ENCODE assay signal across 24 cellular contexts in genomic region chr10:118042336-118042735, GRCh38. TPM values are rescaled to one million over a fixed set of nuclear protein-coding genes. Genes with fewer than 3 reads are reported as not detected.
DNase-seq lines count a peak whose midpoint lies in the region; ATAC-seq and TF ChIP-seq lines count a peak whose summit lies in the region.
"Had no signal": no experiment of that assay in that cellular context is flagged by ENCODE, and none has a peak within 500 bp of the region (broad histone marks: within the 10 kb centered on the region; RNA-seq: fewer than 3 reads in every experiment).

No MANE protein-coding gene starts in this region.

- TF ChIP-seq EP300 in transverse colon (IDR thresholded peaks at IDR 0.05; ENCODE audit: low read depth): no peak

- H3K9me2 ChIP-seq in Karpas-422 (replicated peaks; ENCODE audit: insufficient read depth, low read length): no peaks in the 10 kb centered on the region; the same call in 1 of the 2 replicates

- H3K9ac ChIP-seq in Karpas-422 (ENCODE audit: low read length): no peak overlapping the region

- in situ Hi-C loops in transverse colon (cut with MboI; ENCODE audit: low pct_ligation_motif_present in 1 of 4, low pct_unique_long_range_greater_than_20kb in 1 of 4, low sequenced_read_pairs in 3 of 4): no loop called here

- TF ChIP-seq POLR2A in transverse colon (IDR thresholded peaks at IDR 0.05): no peak

- no peaks in the 10 kb centered on the region for H4K20me1 ChIP-seq in Karpas-422 (ENCODE audit: insufficient read depth, low read depth, low read length)

- H3K27ac ChIP-seq in Karpas-422 (ENCODE audit: low read length): no peak overlapping the region
- no peak overlapping the region for H3K27ac ChIP-seq in transverse colon
- H3K27ac ChIP-seq in upper lobe of right lung: no peak overlapping the region
- H3K27ac ChIP-seq: C4-2B, left lung had no signal

- TF ChIP-seq CTCF in AG10803 (conservative IDR thresholded peaks at IDR 0.05; ENCODE audit: low read length) (no peak), transverse colon (IDR thresholded peaks at IDR 0.05) (no peak), upper lobe of right lung (IDR thresholded peaks at IDR 0.05) (no peak)

- H3K4me2 ChIP-seq in Karpas-422 (ENCODE audit: low read depth, low read length, poor library complexity, severe bottlenecking): peak overlapping the region; percentile 90

- H3K27me3 ChIP-seq in Karpas-422 (ENCODE audit: low read length) (no peaks in the 10 kb centered on the region), transverse colon (no peaks in the 10 kb centered on the region), upper lobe of right lung (no peaks in the 10 kb centered on the region)
- H3K27me3 ChIP-seq: gastroesophageal sphincter, left lung had no signal

- intact Hi-C loops in transverse colon (cut with DNase I; ENCODE audit: low total_unique reads) (no loop called here), upper lobe of right lung (cut with DNase I) (no loop called here)

- no peaks in the 10 kb centered on the region for H3K9me3 ChIP-seq in Karpas-422 (ENCODE audit: low read length)
- H3K9me3 ChIP-seq in transverse colon: no peaks in the 10 kb centered on the region
- no peaks in the 10 kb centered on the region for H3K9me3 ChIP-seq in upper lobe of right lung
- H3K9me3 ChIP-seq: gastroesophageal sphincter, left lung had no signal

- no peak for ATAC-seq in SK-N-SH treated with all-trans-retinoic acid at 6 μM for 48 hours
- ATAC-seq in upper lobe of right lung: no peak
- ATAC-seq: gastroesophageal sphincter; HepG2; left lung; stimulated activated memory B cell treated with anti-CD40 and anti-IgM and Interleukin-4, amounts not matched to agents 10 μg/mL and 1 μg/mL and 100 μg/mL, for 72 hours had no signal

- H3K79me2 ChIP-seq in Karpas-422 (ENCODE audit: low read length): peaks cover 84% of the 10 kb centered on the region

- DNase-seq in AG10803 (ENCODE audit: low read depth) (peak; percentile 34), Karpas-422 (no peak), fibroblast of peridontal ligament (ENCODE audit: extremely low read depth) (peak; percentile 20), transverse colon (no peak), germinal center (ENCODE audit: low spot score) (no peak), upper lobe of right lung (no peak)
- DNase-seq: activated CD4-positive, alpha-beta T cell treated with anti-CD3 and anti-CD28 coated beads, Interleukin-2, amount 50 U/mL, for 48 hours; activated CD8-positive, alpha-beta memory T cell treated with anti-CD3 and anti-CD28 coated beads, Interleukin-2, amount 50 U/mL, for 4 hours; activated effector memory CD4-positive, alpha-beta T cell treated with Interleukin-2 at 50 U/mL for 16 hours; effector CD8-positive, alpha-beta T cell; HCEC 1CT; hypothalamus; left lung; naive B cell; NCI-H1105; NCI-H2029; NCI-H446; retina; T-helper 9 cell had no signal

- peaks cover 6% of the 10 kb centered on the region; the same call in 1 of the 2 replicates for H3K36me3 ChIP-seq in Karpas-422 (ENCODE audit: insufficient read depth, low read length)
- peaks cover 0 to 4% (median 0%) of the 10 kb centered on the region in 4 donors for H3K36me3 ChIP-seq in transverse colon
- H3K36me3 ChIP-seq in upper lobe of right lung: no peaks in the 10 kb centered on the region

- H2AFZ ChIP-seq in Karpas-422 (ENCODE audit: low read length): no peak overlapping the region

- H3K4me3 ChIP-seq in AG10803 (ENCODE audit: low read length): no peak overlapping the region
- no peak overlapping the region for H3K4me3 ChIP-seq in Karpas-422 (ENCODE audit: low read length)
- H3K4me3 ChIP-seq in transverse colon: no peak overlapping the region
- no peak overlapping the region for H3K4me3 ChIP-seq in upper lobe of right lung
- H3K4me3 ChIP-seq: gastroesophageal sphincter, left lung had no signal

- peaks cover 52% of the 10 kb centered on the region for H3K4me1 ChIP-seq in Karpas-422 (ENCODE audit: low read length)
- H3K4me1 ChIP-seq in transverse colon: peaks cover 5 to 48% (median 12%) of the 10 kb centered on the region in 4 donors
- peaks cover 16% of the 10 kb centered on the region for H3K4me1 ChIP-seq in upper lobe of right lung

TF ChIP-seq in SK-N-SH treated with all-trans-retinoic acid at 6 μM for 48 hours, 23 proteins besides CTCF, POLR2A, EP300 and RAD21:
- TF ChIP-seq ZNF8 (CRISPR knock-in tag; IDR thresholded peaks at IDR 0.05): no peak
- peak; percentile 53; the same call in 1 of the 2 replicates for TF ChIP-seq TCF4 (CRISPR knock-in tag; IDR thresholded peaks at IDR 0.05; ENCODE audit: borderline replicate concordance)

RNA-seq across cellular contexts. Expression of gene RAB11FIP2, which starts 4.4 kb away (rescaled TPM):
- total RNA-seq in Karpas-422 (2014; rRNA removed; shearing (Covaris generic); ENCODE audit: low replicate concordance): 8.5 and 33.5 TPM in 2 replicates
- total RNA-seq in transverse colon (10 to 100 TPM in 2 of 4 donors, 1 to 10 TPM in 2; 3.0 to 18.4 (median 9.0) TPM), upper lobe of right lung (27.6 TPM)

Comparison
In these comparisons a context has a peak if more than half of its experiments do, and no peak if none do; other contexts are left out.
1. DNase-seq: peak in AG10803 (single experiment) and fibroblast of peridontal ligament (single experiment); none in Karpas-422 (single experiment), transverse colon (single experiment), germinal center (single experiment) and upper lobe of right lung (single experiment).